ENCODE assay signal across 10 cellular contexts in the genomic region with DNA sequence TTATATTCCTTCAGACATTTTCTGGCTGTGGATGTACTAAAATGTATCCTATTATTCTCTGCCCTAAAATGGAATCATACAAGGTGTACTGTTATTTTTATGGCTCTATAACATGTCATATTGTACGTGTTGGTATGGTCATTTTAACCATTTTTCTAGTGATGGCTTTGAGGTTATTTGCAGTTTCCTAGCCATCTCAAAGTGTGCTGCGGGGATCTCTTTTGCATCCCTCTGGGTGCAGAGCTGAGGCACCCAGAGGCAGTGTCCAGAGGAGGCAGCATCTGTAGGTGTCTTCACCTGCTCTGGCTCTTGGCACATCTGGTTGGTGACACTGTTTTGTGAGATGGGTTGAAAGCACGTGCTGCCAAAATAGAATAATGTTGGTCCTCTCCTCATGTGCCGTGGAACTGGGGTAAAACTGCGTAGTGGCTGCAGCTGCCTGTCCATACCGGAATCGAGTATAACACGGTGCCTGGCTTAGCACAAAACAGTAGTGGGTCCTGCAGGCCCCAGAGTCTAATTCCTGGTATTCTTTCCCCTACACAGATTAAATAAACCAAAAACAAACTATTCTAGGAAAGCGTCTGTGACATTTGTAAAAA. TPM values are rescaled to one million over a fixed set of nuclear protein-coding genes. Genes with fewer than 3 reads are reported as not detected.
DNase-seq lines count a peak whose midpoint lies in the region; ATAC-seq, FAIRE-seq and TF ChIP-seq lines count a peak whose summit lies in the region.
"Had no signal": no experiment of that assay in that cellular context is flagged by ENCODE, and none has a peak within 500 bp of the region (broad histone marks: within the 10 kb centered on the region; RNA-seq: fewer than 3 reads in every experiment).

No MANE protein-coding gene starts in this region.

- intact Hi-C loops in vagina (cut with DNase I), result no loop called here

- ATAC-seq in GM21717 (IDR thresholded peaks at IDR 0.05; ENCODE audit: unreplicated experiment), result no peak

- no peak overlapping the region for H3K56ac ChIP-seq in H9 (ENCODE audit: insufficient read length, low read depth, low read length)

- no peak overlapping the region for H3K4ac ChIP-seq in H9 (ENCODE audit: low read depth, low read length)

- no peak for FAIRE-seq in D721Med (lab: Jason Lieb, UNC)

- H3K27me3 ChIP-seq in muscle layer of duodenum (ENCODE audit: low read depth, low read length) (no peaks in the 10 kb centered on the region), vagina (no peaks in the 10 kb centered on the region), H9 (ENCODE audit: insufficient read depth, low read length) (no peaks in the 10 kb centered on the region)
- H3K27me3 ChIP-seq: BLaER1 had no signal

- no peak overlapping the region for H2BK15ac ChIP-seq in H9 (ENCODE audit: low read depth, low read length)

- H3K4me1 Mint-ChIP-seq in activated naive CD4-positive, alpha-beta T cell treated with anti-CD3 and anti-CD28 coated beads, Interleukin-2, amount 50 U/mL, for 24 hours, result peaks cover 88% of the 10 kb centered on the region
- H3K4me1 Mint-ChIP-seq in H9, result no peaks in the 10 kb centered on the region

- H3K4me3 Mint-ChIP-seq in activated naive CD4-positive, alpha-beta T cell treated with anti-CD3 and anti-CD28 coated beads, Interleukin-2, amount 50 U/mL, for 24 hours, result no peak overlapping the region
- H3K4me3 Mint-ChIP-seq in H9, result no peak overlapping the region
- H3K4me3 Mint-ChIP-seq: nephron had no signal

- no CpG with 5 or more reads among the region's 9 CpGs for WGBS in H9 (ENCODE audit: extremely low coverage, insufficient read length, low lambda C conversion rate)

- H3K9me3 ChIP-seq in muscle layer of duodenum (ENCODE audit: control insufficient read depth in 1 of 2, low read length in 2 of 2), result no peaks in the 10 kb centered on the region
- H3K9me3 ChIP-seq in vagina, result no peaks in the 10 kb centered on the region
- H3K9me3 ChIP-seq in H9 (ENCODE audit: control insufficient read depth, low read depth, low read length), result no peaks in the 10 kb centered on the region
- H3K9me3 ChIP-seq: BLaER1 had no signal

- H4K8ac ChIP-seq in H9 (replicated peaks; ENCODE audit: insufficient read length, low read depth, low read length), result no peak overlapping the region

- peaks cover 49 to 50% of the 10 kb centered on the region in 2 donors for H3K36me3 ChIP-seq in muscle layer of duodenum (ENCODE audit: control insufficient read depth in 1 of 2, insufficient read depth in 2 of 2, low read length in 2 of 2)
- peaks cover 0 to 52% of the 10 kb centered on the region in 2 donors for H3K36me3 ChIP-seq in vagina

- H2BK120ac ChIP-seq in H9 (ENCODE audit: low read depth, low read length, poor library complexity, severe bottlenecking), result no peak overlapping the region

- no peaks in the 10 kb centered on the region for H3K23me2 ChIP-seq in H9 (ENCODE audit: insufficient read length, low read depth, low read length, poor library complexity, severe bottlenecking)

- no peak overlapping the region for H2AFZ ChIP-seq in H9 (ENCODE audit: low read length)

- H2AK5ac ChIP-seq in H9 (ENCODE audit: insufficient read length, low read length), result no peak overlapping the region

- peak overlapping the region; percentile 53 for H3K27ac Mint-ChIP-seq in activated naive CD4-positive, alpha-beta T cell treated with anti-CD3 and anti-CD28 coated beads, Interleukin-2, amount 50 U/mL, for 24 hours
- no peak overlapping the region for H3K27ac Mint-ChIP-seq in H9
- H3K27ac Mint-ChIP-seq: nephron had no signal

- H2BK12ac ChIP-seq in H9 (ENCODE audit: insufficient read length, low read depth, low read length), result no peak overlapping the region

- H3K79me2 ChIP-seq in H9 (ENCODE audit: insufficient read depth, low read length), result no peaks in the 10 kb centered on the region; the same call in 1 of the 2 replicates

- TF ChIP-seq CTCF in vagina (IDR thresholded peaks at IDR 0.05) (no peak), H9 (conservative IDR thresholded peaks at IDR 0.05) (no peak), D721Med (IDR thresholded peaks at IDR 0.05; ENCODE audit: insufficient read depth, missing control alignments) (no peak)

- H4K91ac ChIP-seq in H9 (ENCODE audit: insufficient read length, low read depth, low read length), result no peak overlapping the region

- no peak overlapping the region for H3K9ac ChIP-seq in H9 (ENCODE audit: extremely low read depth, insufficient read length, low read length)
- H3K9ac ChIP-seq: BLaER1 had no signal

- no peaks in the 10 kb centered on the region for H3K9me3 Mint-ChIP-seq in activated naive CD4-positive, alpha-beta T cell treated with anti-CD3 and anti-CD28 coated beads, Interleukin-2, amount 50 U/mL, for 24 hours
- no peaks in the 10 kb centered on the region for H3K9me3 Mint-ChIP-seq in H9
- H3K9me3 Mint-ChIP-seq: nephron had no signal

- H3K18ac ChIP-seq in H9 (ENCODE audit: insufficient read length, low read depth, low read length), result no peak overlapping the region

- peak overlapping the region; percentile 2 for H3K27ac ChIP-seq in muscle layer of duodenum (ENCODE audit: low read length)
- peak overlapping the region; percentile 65 for H3K27ac ChIP-seq in vagina
- H3K27ac ChIP-seq in H9 (ENCODE audit: insufficient read length, low read depth, low read length), result no peak overlapping the region

- H4K5ac ChIP-seq in H9 (ENCODE audit: insufficient read length, low read depth, low read length), result no peak overlapping the region

- H2BK20ac ChIP-seq in H9 (ENCODE audit: low read depth, low read length, poor library complexity, severe bottlenecking), result no peak overlapping the region

- H3K27me3 Mint-ChIP-seq in activated naive CD4-positive, alpha-beta T cell treated with anti-CD3 and anti-CD28 coated beads, Interleukin-2, amount 50 U/mL, for 24 hours, result no peaks in the 10 kb centered on the region
- H3K27me3 Mint-ChIP-seq in H9 (ENCODE audit: low read depth), result no peaks in the 10 kb centered on the region

- H3K36me3 Mint-ChIP-seq in activated naive CD4-positive, alpha-beta T cell treated with anti-CD3 and anti-CD28 coated beads, Interleukin-2, amount 50 U/mL, for 24 hours, result peaks cover 9% of the 10 kb centered on the region
- H3K36me3 Mint-ChIP-seq in H9 (ENCODE audit: insufficient read depth in 1 of 3, low read depth in 3 of 3), result no peaks in the 10 kb centered on the region

- DNase-seq in activated naive CD4-positive, alpha-beta T cell treated with anti-CD3 and anti-CD28 coated beads, Interleukin-2, amount 50 U/mL, for 16 hours, result no peak
- DNase-seq in dermis blood vessel endothelial cell, result peak; percentile 22
- no peak for DNase-seq in vagina (ENCODE audit: extremely low spot score in 2 of 2)
- DNase-seq in H9, result no peak
- no peak for DNase-seq in D721Med (ENCODE audit: insufficient read length, low spot score)

- no peak overlapping the region for H3T11ph ChIP-seq in H9 (ENCODE audit: low read length)

- TF ChIP-seq POLR2A in vagina (IDR thresholded peaks at IDR 0.05), result no peak

- no peak overlapping the region for H3K14ac ChIP-seq in H9 (ENCODE audit: insufficient read depth, low read length)

- H3K4me3 ChIP-seq in muscle layer of duodenum (ENCODE audit: low read depth in 1 of 2, low read length in 2 of 2) (peak overlapping the region in 1 of 2 donors; percentile 1), vagina (no peak overlapping the region)
- H3K4me3 ChIP-seq: BLaER1 had no signal

- no peak overlapping the region for H3K4me2 ChIP-seq in H9 (ENCODE audit: insufficient read depth, insufficient read length, low read length)

- no peak overlapping the region for H2BK5ac ChIP-seq in H9 (ENCODE audit: insufficient read length, low read length)

- H3K23ac ChIP-seq in H9 (ENCODE audit: insufficient read length, low read depth, low read length), result no peak overlapping the region

- H4K20me1 ChIP-seq in H9 (ENCODE audit: control insufficient read depth, insufficient read depth, insufficient read length), result no peaks in the 10 kb centered on the region

- no peaks in the 10 kb centered on the region for H3K79me1 ChIP-seq in H9 (ENCODE audit: insufficient read depth, low read depth, low read length, poor library complexity, severe bottlenecking)

- H3K4me1 ChIP-seq in muscle layer of duodenum (ENCODE audit: control insufficient read depth in 1 of 2, insufficient read depth in 2 of 2, low read length in 2 of 2) (peaks cover 2 to 64% of the 10 kb centered on the region in 2 donors), vagina (peaks cover 86% of the 10 kb centered on the region), H9 (ENCODE audit: insufficient read depth, low read length) (0 out of 2 replicates have a peak, but pooled peaks cover 1% of the 10 kb centered on the region)

RNA-seq across cellular contexts. Expression of a gene that starts 12.8 kb away (rescaled TPM):
- total RNA-seq in dermis blood vessel endothelial cell, result 50.4 and 189 TPM in 2 replicates
- 857 TPM for total RNA-seq in vagina
- total RNA-seq in H9 (2021), result 11.1 and 12.7 TPM in 2 replicates

RNA-seq across cellular contexts. Expression of a gene that starts 49.0 kb away (rescaled TPM):
- total RNA-seq in dermis blood vessel endothelial cell (152 and 238 TPM in 2 replicates), vagina (53.3 TPM), H9 (2021) (19.0 and 22.7 TPM in 2 replicates)

RNA-seq across cellular contexts. Expression of a gene that starts 53.0 kb away (rescaled TPM):
- total RNA-seq in dermis blood vessel endothelial cell (1.0 and 3.3 TPM in 2 replicates), vagina (2.2 TPM), H9 (2021) (1.1 and 1.6 TPM in 2 replicates)
